ENCODE assay signal across 10 cellular contexts in the genomic region with DNA sequence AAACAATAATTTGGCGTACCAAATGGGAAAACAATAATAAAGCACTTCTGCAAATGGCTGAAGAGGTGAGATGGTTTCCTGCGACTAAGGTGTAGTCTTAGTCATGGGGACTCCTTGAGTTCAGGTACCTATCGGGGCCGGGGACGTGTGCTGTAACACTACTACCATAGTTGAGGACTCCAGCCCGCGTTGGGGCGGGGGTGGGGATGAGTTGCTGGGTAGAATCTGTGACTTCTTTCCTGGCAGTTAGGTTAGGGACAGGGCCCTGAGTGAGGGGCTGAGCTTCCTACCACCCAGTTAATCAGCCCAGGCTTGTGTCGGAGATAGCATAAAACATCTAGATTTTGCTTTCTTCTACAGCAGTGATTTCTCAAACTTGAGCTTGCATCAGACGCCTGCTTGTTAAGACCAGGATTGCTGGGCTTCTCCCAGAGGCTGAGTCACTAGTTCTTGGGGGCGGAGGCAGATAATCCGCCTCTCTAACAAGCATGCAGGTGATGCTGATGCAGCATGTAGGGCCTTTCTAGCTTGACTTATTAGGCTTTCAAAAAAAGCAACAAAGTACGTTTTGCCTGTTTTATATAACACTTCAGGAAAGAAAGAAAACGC. TPM values are rescaled to one million over a fixed set of nuclear protein-coding genes. Genes with fewer than 3 reads are reported as not detected.
A peak's percentile ranks its signal among the peaks of the same experiment; 100 is the strongest.
DNase-seq lines count a peak whose midpoint lies in the region; TF ChIP-seq lines count a peak whose summit lies in the region.
"Had no signal": no experiment of that assay in that cellular context is flagged by ENCODE, and none has a peak within 500 bp of the region (broad histone marks: within the 10 kb centered on the region; RNA-seq: fewer than 3 reads in every experiment).

No MANE protein-coding gene starts in this region.

- H3K36me3 Mint-ChIP-seq in activated naive CD4-positive, alpha-beta T cell treated with anti-CD3 and anti-CD28 coated beads, Interleukin-2, amount 50 U/mL, for 24 hours = peaks cover 3% of the 10 kb centered on the region

- no peak overlapping the region for H3K4me3 Mint-ChIP-seq in activated naive CD4-positive, alpha-beta T cell treated with anti-CD3 and anti-CD28 coated beads, Interleukin-2, amount 50 U/mL, for 24 hours
- H3K4me3 Mint-ChIP-seq: CD4-positive, CD25-positive, alpha-beta regulatory T cell had no signal

- WGBS in stomach, 5 donors = 76 to 92% (median 89%) methylated on average over 9 to 14 of the region's 14 CpGs

- peak overlapping the region; percentile 59 for H3K27ac Mint-ChIP-seq in activated naive CD4-positive, alpha-beta T cell treated with anti-CD3 and anti-CD28 coated beads, Interleukin-2, amount 50 U/mL, for 24 hours

- TF ChIP-seq POLR2A in stomach (IDR thresholded peaks at IDR 0.05) = no peak

- H3K4me3 ChIP-seq in stomach = no peak overlapping the region

- H3K36me3 ChIP-seq in stomach = peaks cover 0 to 96% (median 65%) of the 10 kb centered on the region in 4 donors

- no peak for TF ChIP-seq EP300 in stomach (IDR thresholded peaks at IDR 0.05)

- no peaks in the 10 kb centered on the region for H3K9me3 ChIP-seq in stomach

- no peaks in the 10 kb centered on the region for H3K27me3 Mint-ChIP-seq in activated naive CD4-positive, alpha-beta T cell treated with anti-CD3 and anti-CD28 coated beads, Interleukin-2, amount 50 U/mL, for 24 hours
- H3K27me3 Mint-ChIP-seq: CD4-positive, CD25-positive, alpha-beta regulatory T cell had no signal

- TF ChIP-seq CTCF in stomach (IDR thresholded peaks at IDR 0.05) = no peak

- H3K4me1 ChIP-seq in stomach = peaks cover 6 to 18% (median 13%) of the 10 kb centered on the region in 4 donors

- no peak for DNase-seq in activated naive CD4-positive, alpha-beta T cell (lab: John Stamatoyannopoulos, UW)
- DNase-seq in SW480 (ENCODE audit: low spot score) (peak; percentile 25), fibroblast of the conjunctiva (ENCODE audit: low read depth) (peak; percentile 82), stomach (no peak), cerebellum (ENCODE audit: low spot score) (no peak), NCI-H774 (lab: John Stamatoyannopoulos, UW) (no peak), AML-193 (lab: John Stamatoyannopoulos, UW) (no peak)
- DNase-seq: CD4-positive, CD25-positive, alpha-beta regulatory T cell had no signal

- H3K27ac ChIP-seq in stomach = peak overlapping the region in 3 of 5 donors; percentile 26 to 70 (median 53)
- H3K27ac ChIP-seq: VCaP had no signal

- no peaks in the 10 kb centered on the region for H3K27me3 ChIP-seq in stomach

- intact Hi-C loops in stomach (cut with DNase I; ENCODE audit: low total_unique reads) = no loop called here

- H3K4me1 Mint-ChIP-seq in activated naive CD4-positive, alpha-beta T cell treated with anti-CD3 and anti-CD28 coated beads, Interleukin-2, amount 50 U/mL, for 24 hours = no peaks in the 10 kb centered on the region

- H3K9me3 Mint-ChIP-seq in activated naive CD4-positive, alpha-beta T cell treated with anti-CD3 and anti-CD28 coated beads, Interleukin-2, amount 50 U/mL, for 24 hours = no peaks in the 10 kb centered on the region
- H3K9me3 Mint-ChIP-seq: CD4-positive, CD25-positive, alpha-beta regulatory T cell had no signal

RNA-seq across cellular contexts. Expression of a gene that starts 30.2 kb away (rescaled TPM):
- 100 to 1,000 TPM in 3 of 5 donors, 10 to 100 TPM in 2; 60.9 to 150 (median 123) TPM for total RNA-seq in stomach
- polyA plus RNA-seq in stomach = 100 to 1,000 TPM in 1 of 3 donors, 10 to 100 TPM in 2; 81.8 to 152 (median 95.3) TPM
- 64.2 TPM for total RNA-seq in cerebellum

RNA-seq across cellular contexts. Expression of a gene that starts 53.7 kb away (rescaled TPM):
- 10 to 100 TPM in 4 of 5 donors, 1 to 10 TPM in 1; 8.7 to 25.7 (median 11.4) TPM for total RNA-seq in stomach
- polyA plus RNA-seq in stomach = 1 to 10 TPM; 4.6 to 8.9 (median 7.0) TPM
- 10.3 TPM for total RNA-seq in cerebellum

Comparison
In these comparisons a context has a peak if more than half of its experiments do, and no peak if none do; other contexts are left out.
1. DNase-seq: peak in SW480 (single experiment) and fibroblast of the conjunctiva (single experiment); none in activated naive CD4-positive, alpha-beta T cell (0 of 4), stomach (single experiment), cerebellum (single experiment), NCI-H774 (single experiment) and AML-193 (0 of 2).